Comparison of ENCODE assay signal across 22 cellular contexts in the genomic region with DNA sequence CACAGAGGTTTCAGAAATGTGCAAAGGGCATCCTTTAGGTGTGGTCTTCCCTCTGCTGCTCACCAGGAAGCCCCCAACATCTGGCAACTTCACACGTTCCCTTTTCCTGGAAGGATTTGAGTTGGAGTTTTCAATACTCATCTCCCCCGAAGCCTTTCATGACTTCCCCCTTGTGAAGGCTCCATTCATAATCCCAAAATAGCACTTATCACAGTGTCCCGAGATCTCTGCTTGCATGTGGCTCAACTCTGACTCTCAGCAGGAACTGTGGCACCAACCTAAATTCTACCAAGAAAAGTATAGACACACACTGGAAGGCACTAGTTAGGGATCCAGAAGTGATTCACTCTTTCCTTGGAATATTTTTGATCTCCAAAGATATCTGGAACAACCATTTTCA. TPM values are rescaled to one million over a fixed set of nuclear protein-coding genes. Genes with fewer than 3 reads are reported as not detected.
A peak's percentile ranks its signal among the peaks of the same experiment; 100 is the strongest.
DNase-seq lines count a peak whose midpoint lies in the region; ATAC-seq and TF ChIP-seq lines count a peak whose summit lies in the region.
"Had no signal": no experiment of that assay in that cellular context is flagged by ENCODE, and none has a peak within 500 bp of the region (broad histone marks: within the 10 kb centered on the region; RNA-seq: fewer than 3 reads in every experiment).

No MANE protein-coding gene starts in this region.

- no peaks in the 10 kb centered on the region for H3K36me3 Mint-ChIP-seq in GM23338 (ENCODE audit: low read depth)
- H3K36me3 Mint-ChIP-seq: CD4-positive, alpha-beta memory T cell had no signal

- TF ChIP-seq CTCF in heart left ventricle (IDR thresholded peaks at IDR 0.05) (no peak), GM23338 (conservative IDR thresholded peaks at IDR 0.05; ENCODE audit: low read depth in 2 of 2) (no peak)

- H3K9me3 Mint-ChIP-seq in GM23338: no peaks in the 10 kb centered on the region
- H3K9me3 Mint-ChIP-seq: H9 had no signal

- H3K4me1 ChIP-seq in heart left ventricle: peaks cover 0 to 12% (median under 1%) of the 10 kb centered on the region in 12 donors
- no peaks in the 10 kb centered on the region for H3K4me1 ChIP-seq in GM23338 (ENCODE audit: insufficient read depth)
- H3K4me1 ChIP-seq: A549; BE2C; BLaER1 treated with 17β-estradiol and CSF1 and Interleukin-3, amounts not matched to agents 10 nM and 100 nM had no signal

- intact Hi-C loops in heart left ventricle (cut with DNase I): no loop called here
- intact Hi-C loops in cardiac septum (cut with DNase I): no loop called here
- intact Hi-C loops in left ventricle myocardium superior (cut with micrococcal nuclease): no loop called here
- intact Hi-C loops in left colon (cut with DNase I, micrococcal nuclease): no loop called here

- H3K27me3 Mint-ChIP-seq in GM23338 (ENCODE audit: insufficient read depth, low read depth, poor library complexity): no peaks in the 10 kb centered on the region

- peak overlapping the region; percentile 72 for H2AFZ ChIP-seq in GM23338
- H2AFZ ChIP-seq: GM23248 had no signal

- H3K79me2 ChIP-seq in GM23338 (replicated peaks; ENCODE audit: insufficient read depth): no peaks in the 10 kb centered on the region

- DNase-seq in heart left ventricle: no peak
- DNase-seq in cardiac septum (ENCODE audit: low spot score): no peak
- DNase-seq in GM23338 (ENCODE audit: low spot score): no peak
- peak; percentile 27 for DNase-seq in SK-MEL-5 (ENCODE audit: low read depth, low spot score)
- DNase-seq in left ventricle myocardium superior: no peak
- no peak for DNase-seq in left colon
- DNase-seq: 8988T; ACHN; AML-193; BE2C; Calu3; CD4-positive, alpha-beta memory T cell; COR-L47; DMS53; DMS79 treated with DMSO at 0.1 percent for 48 hours; GF-D8; GM23248; H9 had no signal

- H3K27ac Mint-ChIP-seq in GM23338: no peak overlapping the region
- H3K27ac Mint-ChIP-seq: CD4-positive, alpha-beta memory T cell; H9 had no signal

- H3F3A ChIP-seq in GM23338 (replicated peaks; ENCODE audit: low read depth): no peaks in the 10 kb centered on the region

- H3K4me2 ChIP-seq in GM23338: no peak overlapping the region
- H3K4me2 ChIP-seq: A549; BLaER1 treated with 17β-estradiol and CSF1 and Interleukin-3, amounts not matched to agents 10 nM and 100 nM had no signal

- H3K4me3 Mint-ChIP-seq in GM23338: no peak overlapping the region
- H3K4me3 Mint-ChIP-seq: CD4-positive, alpha-beta memory T cell; H9 had no signal

- no peak for TF ChIP-seq POLR2A in heart left ventricle (IDR thresholded peaks at IDR 0.05)

- ATAC-seq in heart left ventricle (peak; percentile 55 to 85 (median 67)), GM23338 (no peak), left ventricle myocardium superior (peak; percentile 74), GM21717 (IDR thresholded peaks at IDR 0.05; ENCODE audit: unreplicated experiment) (no peak), left colon (no peak)
- ATAC-seq: A549, HCT116 had no signal

- H3K9me2 ChIP-seq in GM23338 (ENCODE audit: insufficient read depth): no peaks in the 10 kb centered on the region

- H3K4me3 ChIP-seq in heart left ventricle (no peak overlapping the region), GM23338 (no peak overlapping the region)
- H3K4me3 ChIP-seq: A549; BLaER1 treated with 17β-estradiol and CSF1 and Interleukin-3, amounts not matched to agents 10 nM and 100 nM; GM23248 had no signal

- H3K36me3 ChIP-seq in heart left ventricle: no peaks in the 10 kb centered on the region
- no peaks in the 10 kb centered on the region for H3K36me3 ChIP-seq in GM23338 (ENCODE audit: insufficient read depth)
- H3K36me3 ChIP-seq: BE2C; BLaER1 treated with 17β-estradiol and CSF1 and Interleukin-3, amounts not matched to agents 10 nM and 100 nM had no signal

- H3K27ac ChIP-seq in heart left ventricle (peak overlapping the region in 3 of 12 donors; percentile 35 to 41 (median 39)), GM23338 (ENCODE audit: low read depth) (no peak overlapping the region)
- H3K27ac ChIP-seq: A549; BLaER1 treated with 17β-estradiol and CSF1 and Interleukin-3, amounts not matched to agents 10 nM and 100 nM; GM23248 had no signal

- H3K4me1 Mint-ChIP-seq in GM23338: no peaks in the 10 kb centered on the region
- H3K4me1 Mint-ChIP-seq: CD4-positive, alpha-beta memory T cell; H9 had no signal

- H3K27me3 ChIP-seq in heart left ventricle (no peaks in the 10 kb centered on the region), GM23338 (ENCODE audit: insufficient read depth) (no peaks in the 10 kb centered on the region)
- H3K27me3 ChIP-seq: BLaER1 treated with 17β-estradiol and CSF1 and Interleukin-3, amounts not matched to agents 10 nM and 100 nM had no signal

- in situ Hi-C loops in SK-MEL-5 (cut with HindIII; ENCODE audit: low pct_unique_long_range_greater_than_20kb, low sequenced_read_pairs): no loop called here

- WGBS in heart left ventricle, 4 donors: 7 to 15% (median 11%) methylated on average over 3 of the region's 3 CpGs

- no peaks in the 10 kb centered on the region for H3K9me3 ChIP-seq in heart left ventricle
- H3K9me3 ChIP-seq: A549; BE2C; BLaER1 treated with 17β-estradiol and CSF1 and Interleukin-3, amounts not matched to agents 10 nM and 100 nM had no signal

- no peaks in the 10 kb centered on the region for H4K20me1 ChIP-seq in GM23338 (replicated peaks; ENCODE audit: insufficient read depth)
- H4K20me1 ChIP-seq: BLaER1 treated with 17β-estradiol and CSF1 and Interleukin-3, amounts not matched to agents 10 nM and 100 nM had no signal

TF ChIP-seq in GM23338, 12 proteins besides CTCF, POLR2A, EP300 and RAD21 (continues in another document):
- TF ChIP-seq NANOG (IDR thresholded peaks at IDR 0.05; ENCODE audit: borderline replicate concordance) (no peak), ZNF331 (CRISPR knock-in tag; IDR thresholded peaks at IDR 0.05; ENCODE audit: low read depth) (no peak), EZH2phosphoT487 (IDR thresholded peaks at IDR 0.05; ENCODE audit: unreplicated experiment) (no peak), STAT1 (IDR thresholded peaks at IDR 0.05; ENCODE audit: unreplicated experiment) (no peak), POLR2AphosphoS5 (IDR thresholded peaks at IDR 0.05; ENCODE audit: low read depth) (no peak), CREB1 (CRISPR knock-in tag; IDR thresholded peaks at IDR 0.05; ENCODE audit: low read depth) (no peak), EZH2 (IDR thresholded peaks at IDR 0.05; ENCODE audit: low read depth, unreplicated experiment) (no peak), ZNF114 (CRISPR knock-in tag; IDR thresholded peaks at IDR 0.05) (no peak), JUNB (IDR thresholded peaks at IDR 0.05; ENCODE audit: unreplicated experiment) (no peak)
- TF ChIP-seq, protein P1, sequence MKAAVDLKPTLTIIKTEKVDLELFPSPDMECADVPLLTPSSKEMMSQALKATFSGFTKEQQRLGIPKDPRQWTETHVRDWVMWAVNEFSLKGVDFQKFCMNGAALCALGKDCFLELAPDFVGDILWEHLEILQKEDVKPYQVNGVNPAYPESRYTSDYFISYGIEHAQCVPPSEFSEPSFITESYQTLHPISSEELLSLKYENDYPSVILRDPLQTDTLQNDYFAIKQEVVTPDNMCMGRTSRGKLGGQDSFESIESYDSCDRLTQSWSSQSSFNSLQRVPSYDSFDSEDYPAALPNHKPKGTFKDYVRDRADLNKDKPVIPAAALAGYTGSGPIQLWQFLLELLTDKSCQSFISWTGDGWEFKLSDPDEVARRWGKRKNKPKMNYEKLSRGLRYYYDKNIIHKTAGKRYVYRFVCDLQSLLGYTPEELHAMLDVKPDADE (IDR thresholded peaks at IDR 0.05): no peak
- TF ChIP-seq, protein P2, sequence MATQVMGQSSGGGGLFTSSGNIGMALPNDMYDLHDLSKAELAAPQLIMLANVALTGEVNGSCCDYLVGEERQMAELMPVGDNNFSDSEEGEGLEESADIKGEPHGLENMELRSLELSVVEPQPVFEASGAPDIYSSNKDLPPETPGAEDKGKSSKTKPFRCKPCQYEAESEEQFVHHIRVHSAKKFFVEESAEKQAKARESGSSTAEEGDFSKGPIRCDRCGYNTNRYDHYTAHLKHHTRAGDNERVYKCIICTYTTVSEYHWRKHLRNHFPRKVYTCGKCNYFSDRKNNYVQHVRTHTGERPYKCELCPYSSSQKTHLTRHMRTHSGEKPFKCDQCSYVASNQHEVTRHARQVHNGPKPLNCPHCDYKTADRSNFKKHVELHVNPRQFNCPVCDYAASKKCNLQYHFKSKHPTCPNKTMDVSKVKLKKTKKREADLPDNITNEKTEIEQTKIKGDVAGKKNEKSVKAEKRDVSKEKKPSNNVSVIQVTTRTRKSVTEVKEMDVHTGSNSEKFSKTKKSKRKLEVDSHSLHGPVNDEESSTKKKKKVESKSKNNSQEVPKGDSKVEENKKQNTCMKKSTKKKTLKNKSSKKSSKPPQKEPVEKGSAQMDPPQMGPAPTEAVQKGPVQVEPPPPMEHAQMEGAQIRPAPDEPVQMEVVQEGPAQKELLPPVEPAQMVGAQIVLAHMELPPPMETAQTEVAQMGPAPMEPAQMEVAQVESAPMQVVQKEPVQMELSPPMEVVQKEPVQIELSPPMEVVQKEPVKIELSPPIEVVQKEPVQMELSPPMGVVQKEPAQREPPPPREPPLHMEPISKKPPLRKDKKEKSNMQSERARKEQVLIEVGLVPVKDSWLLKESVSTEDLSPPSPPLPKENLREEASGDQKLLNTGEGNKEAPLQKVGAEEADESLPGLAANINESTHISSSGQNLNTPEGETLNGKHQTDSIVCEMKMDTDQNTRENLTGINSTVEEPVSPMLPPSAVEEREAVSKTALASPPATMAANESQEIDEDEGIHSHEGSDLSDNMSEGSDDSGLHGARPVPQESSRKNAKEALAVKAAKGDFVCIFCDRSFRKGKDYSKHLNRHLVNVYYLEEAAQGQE (IDR thresholded peaks at IDR 0.05; ENCODE audit: unreplicated experiment): no peak

RNA-seq across cellular contexts. Expression of a gene that starts 40.5 kb away (rescaled TPM):
- 10 to 100 TPM in 8 of 9 donors, 1 to 10 TPM in 1; 9.5 to 30.1 (median 18.6) TPM for total RNA-seq in heart left ventricle
- polyA plus RNA-seq in heart left ventricle: 1 to 10 TPM; 4.5 to 9.2 TPM
- 28.3 TPM for total RNA-seq in cardiac septum
- 33.1 and 34.1 TPM in 2 replicates for total RNA-seq in GM23338 (2014; rRNA removed; shearing (Covaris generic))
- polyA plus RNA-seq in GM23338 (2016; fragmentation: Nextera tagmentation; extraction: Ambion mirVana): 19.9 and 20.3 TPM in 2 replicates
- 5.8 and 5.9 TPM in 2 replicates for total RNA-seq in SK-MEL-5 (2014; rRNA removed; shearing (Covaris generic))
- polyA plus RNA-seq in SK-MEL-5 (2015; cell fraction: cytosol; rRNA removed): 9.9 and 31.3 TPM in 2 replicates
- 21.1 and 54.1 TPM in 2 replicates for polyA plus RNA-seq in SK-MEL-5 (2015; cell fraction: nucleus; rRNA removed)
- total RNA-seq in left ventricle myocardium superior: 13.8 TPM
- total RNA-seq in left colon: 10 to 100 TPM; 21.0 to 29.4 TPM

Comparison
In these comparisons a context has a peak if more than half of its experiments do, and no peak if none do; other contexts are left out.
1. ATAC-seq: peak in heart left ventricle (4 of 4) and left ventricle myocardium superior (single experiment); none in GM23338 (single experiment), GM21717 (single experiment) and left colon (single experiment).